In genomic region chr1:109532365-109533136, GRCh38 we compare ENCODE assay signal across 1 cellular context.
TF ChIP-seq lines count a peak whose summit lies in the region.

No MANE protein-coding gene starts in this region.

TF ChIP-seq in HepG2, 621 proteins besides CTCF, POLR2A, EP300 and RAD21 (continued from another document and continues in another):
- no peak for TF ChIP-seq CEBPZ (IDR thresholded peaks at IDR 0.05; ENCODE audit: low read length)
- no peak for TF ChIP-seq DPF2 (CRISPR knock-in tag; IDR thresholded peaks at IDR 0.05; ENCODE audit: borderline replicate concordance, low read depth)
- TF ChIP-seq GATAD1 (CRISPR knock-in tag; IDR thresholded peaks at IDR 0.05): 0 out of 2 replicates have a peak, but pooled peaks have one; percentile 11
- TF ChIP-seq ZNF776 (CRISPR knock-in tag; IDR thresholded peaks at IDR 0.05): no peak
- 0 out of 2 replicates have a peak, but pooled peaks have one; percentile 5 for TF ChIP-seq CEBPG (CRISPR knock-in tag; IDR thresholded peaks at IDR 0.05)
- TF ChIP-seq PHF5A (CRISPR knock-in tag; IDR thresholded peaks at IDR 0.05; ENCODE audit: low read depth, unreplicated experiment): no peak
- no peak for TF ChIP-seq E2F1 (CRISPR knock-in tag; IDR thresholded peaks at IDR 0.05)
- TF ChIP-seq ZBTB33 (CRISPR knock-in tag; IDR thresholded peaks at IDR 0.05): 0 out of 2 replicates have a peak, but pooled peaks have one; percentile 32
- no peak for TF ChIP-seq MLLT10 (CRISPR knock-in tag; IDR thresholded peaks at IDR 0.05)
- TF ChIP-seq SRSF9 (IDR thresholded peaks at IDR 0.05; ENCODE audit: borderline replicate concordance, insufficient read depth, low read depth, low read length, poor library complexity, severe bottlenecking): no peak
- peak; percentile 6; the same call in 1 of the 2 replicates for TF ChIP-seq ZNF281 (CRISPR knock-in tag; IDR thresholded peaks at IDR 0.05; ENCODE audit: borderline replicate concordance)
- TF ChIP-seq CSRNP2 (CRISPR knock-in tag; conservative IDR thresholded peaks at IDR 0.05; ENCODE audit: low read depth): no peak
- no peak for TF ChIP-seq ZNF431 (CRISPR knock-in tag; IDR thresholded peaks at IDR 0.05; ENCODE audit: borderline replicate concordance, low read depth)
- no peak for TF ChIP-seq SATB2 (CRISPR knock-in tag; IDR thresholded peaks at IDR 0.05)
- TF ChIP-seq ZFP62 (CRISPR knock-in tag; IDR thresholded peaks at IDR 0.05): no peak
- TF ChIP-seq MTA1 (CRISPR knock-in tag; IDR thresholded peaks at IDR 0.05; ENCODE audit: borderline replicate concordance): 0 out of 2 replicates have a peak, but pooled peaks have one; percentile 29
- no peak for TF ChIP-seq HCFC1 (IDR thresholded peaks at IDR 0.05; ENCODE audit: low read depth, low read length)
- 0 out of 2 replicates have a peak, but pooled peaks have one; percentile 29 for TF ChIP-seq TARDBP (CRISPR knock-in tag; IDR thresholded peaks at IDR 0.05)
- no peak for TF ChIP-seq BCLAF1 (IDR thresholded peaks at IDR 0.05)
- no peak for TF ChIP-seq BCL6 (CRISPR knock-in tag; IDR thresholded peaks at IDR 0.05)
- TF ChIP-seq EZH2 (conservative IDR thresholded peaks at IDR 0.05; ENCODE audit: low read depth, low read length): no peak
- TF ChIP-seq KAT8 (CRISPR knock-in tag; IDR thresholded peaks at IDR 0.05): no peak
- no peak for TF ChIP-seq PPARG (CRISPR knock-in tag; conservative IDR thresholded peaks at IDR 0.05)
- no peak for TF ChIP-seq TRIM22 (IDR thresholded peaks at IDR 0.05)
- peak; percentile 60 for TF ChIP-seq SMC3 (IDR thresholded peaks at IDR 0.05; ENCODE audit: low read length)
- TF ChIP-seq CENPBD1 (CRISPR knock-in tag; IDR thresholded peaks at IDR 0.05; ENCODE audit: borderline replicate concordance, low read depth): no peak
- TF ChIP-seq RBM39 (IDR thresholded peaks at IDR 0.05; ENCODE audit: low read depth, low read length, poor library complexity, severe bottlenecking): peak; percentile 45
- TF ChIP-seq TCF12 (IDR thresholded peaks at IDR 0.05): no peak
- TF ChIP-seq TCF12 (CRISPR knock-in tag; IDR thresholded peaks at IDR 0.05): no peak
- TF ChIP-seq ATRX (CRISPR knock-in tag; IDR thresholded peaks at IDR 0.05; ENCODE audit: borderline replicate concordance): no peak
- no peak for TF ChIP-seq RERE (CRISPR knock-in tag; IDR thresholded peaks at IDR 0.05; ENCODE audit: low read depth)
- TF ChIP-seq ZMAT3 (CRISPR knock-in tag; conservative IDR thresholded peaks at IDR 0.05): no peak
- no peak; the same call in 1 of the 2 replicates for TF ChIP-seq ZBTB7B (CRISPR knock-in tag; IDR thresholded peaks at IDR 0.05)
- TF ChIP-seq GLI4 (CRISPR knock-in tag; IDR thresholded peaks at IDR 0.05; ENCODE audit: borderline replicate concordance): no peak
- TF ChIP-seq REXO4 (CRISPR knock-in tag; IDR thresholded peaks at IDR 0.05; ENCODE audit: borderline replicate concordance): no peak
- no peak for TF ChIP-seq MXD3 (CRISPR knock-in tag; IDR thresholded peaks at IDR 0.05)
- TF ChIP-seq RORA (CRISPR knock-in tag; IDR thresholded peaks at IDR 0.05): no peak
- TF ChIP-seq ZNF747 (CRISPR knock-in tag; IDR thresholded peaks at IDR 0.05; ENCODE audit: borderline replicate concordance): no peak
